11 cellular contexts compared by ENCODE assay signal in the genomic region with DNA sequence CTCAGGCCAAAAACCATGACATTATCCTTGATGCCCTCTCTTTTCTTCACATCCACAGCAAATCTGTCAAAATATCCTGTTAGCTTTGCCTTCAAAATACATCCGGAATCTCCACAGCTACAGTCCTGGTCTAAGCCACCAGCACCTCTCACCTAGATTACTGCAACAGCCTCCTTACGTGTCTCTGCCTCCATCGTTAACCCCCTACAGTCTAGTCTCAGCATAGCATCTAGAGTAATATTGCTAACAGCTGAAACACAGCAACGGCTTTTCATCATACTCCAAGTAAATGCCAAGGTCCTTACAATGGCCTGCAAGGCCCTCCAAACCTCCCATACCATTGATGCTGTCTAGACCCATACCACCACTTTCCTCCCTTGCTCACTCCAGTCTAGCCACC. TPM values are rescaled to one million over a fixed set of nuclear protein-coding genes. Genes with fewer than 3 reads are reported as not detected.
DNase-seq lines count a peak whose midpoint lies in the region; ATAC-seq and TF ChIP-seq lines count a peak whose summit lies in the region.
"Had no signal": no experiment of that assay in that cellular context is flagged by ENCODE, and none has a peak within 500 bp of the region (broad histone marks: within the 10 kb centered on the region; RNA-seq: fewer than 3 reads in every experiment).

No MANE protein-coding gene starts in this region.

- no peak overlapping the region for H3K4me3 Mint-ChIP-seq in activated T-cell treated with anti-CD3 and anti-CD28 coated beads, Interleukin-2, amount 50 U/mL, for 72 hours
- H3K4me3 Mint-ChIP-seq in type B pancreatic cell = no peak overlapping the region

- no peak overlapping the region for H3K4me3 ChIP-seq in epithelial cell of esophagus (ENCODE audit: low read length)
- H3K4me3 ChIP-seq: stomach had no signal

- H3K27me3 Mint-ChIP-seq in activated T-cell treated with anti-CD3 and anti-CD28 coated beads, Interleukin-2, amount 50 U/mL, for 72 hours (ENCODE audit: low read depth) = no peaks in the 10 kb centered on the region
- no peaks in the 10 kb centered on the region for H3K27me3 Mint-ChIP-seq in type B pancreatic cell

- no peak for DNase-seq in activated T-cell treated with anti-CD3 and anti-CD28 coated beads, Interleukin-2, amount 50 U/mL, for 72 hours
- no peak for DNase-seq in activated T-cell treated with anti-CD3 and anti-CD28 coated beads for 4 hours
- peak; percentile 4 for DNase-seq in NCI-H69 (lab: John Stamatoyannopoulos, UW)
- peak; percentile 24 for DNase-seq in epithelial cell of esophagus (ENCODE audit: low read depth)
- no peak for DNase-seq in type B pancreatic cell (ENCODE audit: extremely low spot score, unreplicated experiment)
- DNase-seq in T-helper 1 cell = no peak
- no peak for DNase-seq in medulla oblongata (ENCODE audit: extremely low spot score)
- DNase-seq: activated effector memory CD4-positive, alpha-beta T cell treated with anti-CD3 and anti-CD28 coated beads, Interleukin-2, amount 50 U/mL, for 16 hours; NK-92 treated with Interleukin-12 subunit alpha and Interleukin-12 subunit beta, amount 100 ng/mL, for 24 hours; stomach had no signal

- no peaks in the 10 kb centered on the region for H3K9me3 Mint-ChIP-seq in activated T-cell treated with anti-CD3 and anti-CD28 coated beads, Interleukin-2, amount 50 U/mL, for 72 hours
- no peaks in the 10 kb centered on the region for H3K9me3 Mint-ChIP-seq in type B pancreatic cell

- H3K36me3 Mint-ChIP-seq in activated T-cell treated with anti-CD3 and anti-CD28 coated beads, Interleukin-2, amount 50 U/mL, for 72 hours (ENCODE audit: insufficient read depth in 2 of 2) = peaks cover 6 to 9% of the 10 kb centered on the region in 2 donors
- peaks cover 10% of the 10 kb centered on the region for H3K36me3 Mint-ChIP-seq in type B pancreatic cell

- no peak for ATAC-seq in activated T-cell treated with anti-CD3 and anti-CD28 coated beads, Interleukin-2, amount 50 U/mL, for 72 hours (replicated peaks in 1 of 2)
- no peak for ATAC-seq in HG03342 (IDR thresholded peaks at IDR 0.05; ENCODE audit: unreplicated experiment)

- peak; percentile 20 for TF ChIP-seq CTCF in epithelial cell of esophagus (IDR thresholded peaks at IDR 0.05; ENCODE audit: insufficient read depth, low read depth, low read length, missing control alignments)
- TF ChIP-seq CTCF in type B pancreatic cell (conservative IDR thresholded peaks at IDR 0.05) = peak; percentile 29

- H3K27ac Mint-ChIP-seq in activated T-cell treated with anti-CD3 and anti-CD28 coated beads, Interleukin-2, amount 50 U/mL, for 72 hours = peak overlapping the region; percentile 25
- peak overlapping the region; percentile 44 for H3K27ac Mint-ChIP-seq in type B pancreatic cell

- H3K4me1 Mint-ChIP-seq in activated T-cell treated with anti-CD3 and anti-CD28 coated beads, Interleukin-2, amount 50 U/mL, for 72 hours (ENCODE audit: low read depth) = peaks cover 42% of the 10 kb centered on the region
- peaks cover 17% of the 10 kb centered on the region for H3K4me1 Mint-ChIP-seq in type B pancreatic cell (ENCODE audit: unreplicated experiment)

RNA-seq across cellular contexts. Expression of gene TSG101, which starts 4.4 kb away (rescaled TPM):
- total RNA-seq in activated T-cell treated with anti-CD3 and anti-CD28 coated beads, Interleukin-2, amount 50 U/mL, for 72 hours = 10 to 100 TPM; 48.3 to 59.0 TPM
- total RNA-seq in type B pancreatic cell (ENCODE audit: low replicate concordance) = 54.4 and 60.6 TPM in 2 replicates

Comparison
In these comparisons a context has a peak if more than half of its experiments do, and no peak if none do; other contexts are left out.
1. DNase-seq: peak in NCI-H69 (single experiment) and epithelial cell of esophagus (single experiment); none in activated T-cell treated with anti-CD3 and anti-CD28 coated beads, Interleukin-2, amount 50 U/mL, for 72 hours (0 of 2), activated T-cell treated with anti-CD3 and anti-CD28 coated beads for 4 hours (single experiment), type B pancreatic cell (single experiment), T-helper 1 cell (0 of 5) and medulla oblongata (single experiment).